In genomic region chr21:37072988-37073416, GRCh38 we compare ENCODE assay signal across 8 cellular contexts. TPM values are rescaled to one million over a fixed set of nuclear protein-coding genes. Genes with fewer than 3 reads are reported as not detected.
DNase-seq lines count a peak whose midpoint lies in the region; ATAC-seq and TF ChIP-seq lines count a peak whose summit lies in the region.

Gene PIGP, minus strand, starts transcription at chr21:37073071. Its CDS starts 556 bp downstream, at chr21:37072515.
Gene TTC3, plus strand, starts transcription at chr21:37073254. Its CDS starts 14,004 bp downstream, at chr21:37087258.

- TF ChIP-seq CTCF in GM12875 (IDR thresholded peaks at IDR 0.05; ENCODE audit: borderline replicate concordance, insufficient read depth, low read depth, low read length) (no peak), heart left ventricle (IDR thresholded peaks at IDR 0.05) (no peak), upper lobe of right lung (IDR thresholded peaks at IDR 0.05) (no peak)

- peak within 1 kb of the TSS; percentile 92 to 97 (median 93) for H3K4me3 Mint-ChIP-seq in T-cell

- H3K4me3 ChIP-seq in GM12875 (ENCODE audit: low read depth, low read length) (peak within 1 kb of the TSS; percentile 98), heart left ventricle (peak within 1 kb of the TSS; percentile 67 to 96 (median 80)), upper lobe of right lung (peak within 1 kb of the TSS; percentile 87)

- H3K4me1 ChIP-seq in heart left ventricle (peaks cover 0 to 31% (median 18%) of the 10 kb centered on the region in 12 donors), upper lobe of right lung (peaks cover 21% of the 10 kb centered on the region)

- WGBS in adipose tissue, 3 donors: 0% methylated on average over 29 to 60 of the region's 61 CpGs
- WGBS in heart left ventricle, 4 donors: 0% methylated on average over 6 to 61 of the region's 61 CpGs; no CpG with 5 or more reads in 1 of the 4 donors

- DNase-seq in NCI-H146 (lab: John Stamatoyannopoulos, UW) (peak; percentile 92), T-cell (peak; percentile 84 to 97 (median 93)), heart left ventricle (peak; percentile 95 to 99 (median 96)), posterior vena cava (ENCODE audit: low spot score) (peak; percentile 98), upper lobe of right lung (peak; percentile 99)

- peaks cover 0 to 20% (median 12%) of the 10 kb centered on the region in 9 donors for H3K36me3 ChIP-seq in heart left ventricle
- H3K36me3 ChIP-seq in upper lobe of right lung: no peaks in the 10 kb centered on the region

- no peaks in the 10 kb centered on the region for H3K27me3 Mint-ChIP-seq in T-cell

- peaks cover 0 to 12% (median 0%) of the 10 kb centered on the region in 12 donors for H3K9me3 ChIP-seq in heart left ventricle
- no peaks in the 10 kb centered on the region for H3K9me3 ChIP-seq in upper lobe of right lung

- CTCF ChIA-PET in T-cell (lab: Charles Lee): no interaction called here

- peaks cover 53 to 55% (median 54%) of the 10 kb centered on the region in 3 donors for H3K4me1 Mint-ChIP-seq in T-cell

- H3K27ac ChIP-seq in adipose tissue (ENCODE audit: low read depth, low read length) (peak within 1 kb of the TSS; percentile 88), heart left ventricle (peak within 1 kb of the TSS; percentile 92 to 100 (median 99)), upper lobe of right lung (peak within 1 kb of the TSS; percentile 99)

- H3K27me3 ChIP-seq in heart left ventricle (no peaks in the 10 kb centered on the region), upper lobe of right lung (no peaks in the 10 kb centered on the region)

- TF ChIP-seq POLR2A in heart left ventricle (IDR thresholded peaks at IDR 0.05): peak; percentile 42 to 94

- peak within 1 kb of the TSS; percentile 95 to 96 for H3K27ac Mint-ChIP-seq in T-cell

- POLR2A ChIA-PET in T-cell (lab: Charles Lee): no interaction called here

- H3K36me3 Mint-ChIP-seq in T-cell: peaks cover 17% of the 10 kb centered on the region

- no peaks in the 10 kb centered on the region for H3K9me3 Mint-ChIP-seq in T-cell

- peak; percentile 60 for ATAC-seq in HG02852 (IDR thresholded peaks at IDR 0.05; ENCODE audit: unreplicated experiment)
- peak; percentile 68 to 77 (median 72) for ATAC-seq in T-cell (replicated peaks in 1 of 4)
- peak; percentile 84 to 92 (median 88) for ATAC-seq in heart left ventricle
- ATAC-seq in upper lobe of right lung: peak; percentile 93

- intact Hi-C loops in heart left ventricle (cut with DNase I) (loop anchor here in 6 of 10 donors (1.0 to 10.0 kb wide), 5 partner anchors 78 to 196 kb away; no protein-coding TSS in a partner anchor), posterior vena cava (cut with DNase I) (no loop called here), upper lobe of right lung (cut with DNase I) (no loop called here)

RNA-seq across cellular contexts. Expression of gene PIGP, which starts in this region (rescaled TPM):
- 10 to 100 TPM; 10.3 to 19.3 (median 15.3) TPM for total RNA-seq in T-cell
- polyA plus RNA-seq in adipose tissue: 10 to 100 TPM; 18.4 to 34.9 (median 31.5) TPM
- total RNA-seq in heart left ventricle: 10 to 100 TPM; 30.7 to 44.9 (median 37.9) TPM
- polyA plus RNA-seq in heart left ventricle: 10 to 100 TPM; 32.1 to 33.4 TPM
- 10 to 100 TPM; 23.7 to 28.9 TPM for total RNA-seq in posterior vena cava
- total RNA-seq in upper lobe of right lung: 28.3 TPM

RNA-seq across cellular contexts. Expression of gene TTC3, which starts in this region (rescaled TPM):
- total RNA-seq in T-cell (100 to 1,000 TPM; 125 to 153 (median 139) TPM), heart left ventricle (10 to 100 TPM; 34.5 to 72.1 (median 46.8) TPM), posterior vena cava (100 to 1,000 TPM in 1 of 2 donors, 10 to 100 TPM in 1; 98.4 to 123 TPM), upper lobe of right lung (99.0 TPM)
- polyA plus RNA-seq in adipose tissue (10 to 100 TPM; 31.3 to 47.4 (median 41.2) TPM), heart left ventricle (10 to 100 TPM; 15.2 to 26.5 TPM)

Comparison
In these comparisons a context has a peak if more than half of its experiments do, and no peak if none do; other contexts are left out.
1. Peak in every context shown above with its lines: DNase-seq, ATAC-seq, H3K4me3 ChIP-seq and H3K27ac ChIP-seq.
2. intact Hi-C loops: an anchor here in heart left ventricle (1.0 to 10.0 kb wide); none called in posterior vena cava and upper lobe of right lung.